In genomic region chr2:120240901-120241429, GRCh38 we compare ENCODE assay signal across 19 cellular contexts.
"Had no signal": no experiment of that assay in that cellular context is flagged by ENCODE, and none has a peak within 500 bp of the region (broad histone marks: within the 10 kb centered on the region; RNA-seq: fewer than 3 reads in every experiment).

No MANE protein-coding gene starts in this region.

- H3K4me2 ChIP-seq: smooth muscle cell had no signal

- H3K36me3 ChIP-seq: esophagus squamous epithelium, prostate gland, right lobe of liver, thoracic aorta, upper lobe of right lung had no signal

- FAIRE-seq: bronchial epithelial cell, islet of Langerhans had no signal

- H3K9me3 ChIP-seq: esophagus squamous epithelium, prostate gland, right lobe of liver, thoracic aorta, upper lobe of right lung had no signal

- H3K4me1 ChIP-seq: right lobe of liver had no signal

- DNase-seq: activated B cell treated with CpG ODN at 0.5 μM for 24 hours; activated CD4-positive, alpha-beta T cell treated with anti-CD3 and anti-CD28 coated beads for 4 hours; activated effector memory CD4-positive, alpha-beta T cell treated with anti-CD3 and anti-CD28 coated beads, Interleukin-2, amount 50 U/mL, for 16 hours; activated T-cell treated with anti-CD3 and anti-CD28 coated beads, Interleukin-2, amount 50 U/mL, for 72 hours; dermis blood vessel endothelial cell; effector memory CD4-positive, alpha-beta T cell; esophagus squamous epithelium; hippocampal formation; left colon; stimulated activated CD4-positive, alpha-beta T cell treated with anti-CD3 and anti-CD28 coated beads, Interleukin-4, amount 100 ng/mL, for 24 hours; upper lobe of right lung had no signal

- H3K27me3 ChIP-seq: esophagus squamous epithelium, right lobe of liver, upper lobe of right lung had no signal

- ATAC-seq: activated naive CD4-positive, alpha-beta T cell treated with anti-CD3 and anti-CD28 coated beads, Interleukin-2, amount 50 U/mL, for 72 hours; activated T-cell treated with anti-CD3 and anti-CD28 coated beads, Interleukin-2, amount 50 U/mL, for 72 hours; left colon; right lobe of liver; stimulated activated effector memory CD8-positive, alpha-beta T cell treated with anti-CD3 and anti-CD28 coated beads, Interleukin-12 subunit alpha, Interleukin-12 subunit beta, amount 100 ng/mL, for 72 hours; upper lobe of right lung had no signal

- H3K4me3 ChIP-seq: esophagus squamous epithelium, prostate gland, right lobe of liver, smooth muscle cell, thoracic aorta, upper lobe of right lung had no signal

- H3K27ac ChIP-seq: prostate gland, right lobe of liver, thoracic aorta, upper lobe of right lung had no signal
